In the genomic region with DNA sequence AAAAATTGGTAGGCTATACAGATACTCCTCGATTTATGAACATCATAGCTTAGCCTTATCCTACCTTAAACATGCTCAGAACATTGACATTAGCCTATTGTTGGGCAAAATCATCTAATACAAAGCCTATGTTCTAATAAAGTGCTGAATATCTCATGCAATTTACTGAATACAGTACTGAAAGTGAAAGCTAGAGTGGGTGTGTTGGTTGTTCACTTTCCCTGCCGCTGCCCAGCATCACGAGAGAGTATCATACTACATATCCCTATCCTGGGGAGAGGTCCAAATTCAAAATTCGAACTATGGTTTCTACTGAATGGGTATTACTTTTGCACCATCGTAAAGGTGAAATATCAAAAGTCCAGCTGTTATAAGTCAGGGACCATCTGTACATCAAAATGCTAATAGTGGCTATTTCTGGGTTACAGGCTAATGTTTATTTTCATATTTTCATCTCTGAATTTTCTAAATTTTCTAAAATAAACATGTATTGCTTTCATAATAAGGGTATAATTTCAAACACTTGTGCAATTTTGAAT, we compare ENCODE assay signal across 18 cellular contexts. TPM values are rescaled to one million over a fixed set of nuclear protein-coding genes. Genes with fewer than 3 reads are reported as not detected.
DNase-seq lines count a peak whose midpoint lies in the region; ATAC-seq and TF ChIP-seq lines count a peak whose summit lies in the region.
"Had no signal": no experiment of that assay in that cellular context is flagged by ENCODE, and none has a peak within 500 bp of the region (broad histone marks: within the 10 kb centered on the region; RNA-seq: fewer than 3 reads in every experiment).

No MANE protein-coding gene starts in this region.

- H3K4me1 Mint-ChIP-seq in activated naive CD8-positive, alpha-beta T cell treated with anti-CD3 and anti-CD28 coated beads, Interleukin-2, amount 10 ng/mL, durations not matched to agents 7 days and 5 days: no peaks in the 10 kb centered on the region
- H3K4me1 Mint-ChIP-seq in activated naive CD8-positive, alpha-beta T cell treated with anti-CD3 and anti-CD28 coated beads for 36 hours: no peaks in the 10 kb centered on the region

- H3K9me3 Mint-ChIP-seq in activated naive CD8-positive, alpha-beta T cell treated with anti-CD3 and anti-CD28 coated beads, Interleukin-2, amount 10 ng/mL, durations not matched to agents 7 days and 5 days: no peaks in the 10 kb centered on the region
- peaks cover 3% of the 10 kb centered on the region for H3K9me3 Mint-ChIP-seq in activated naive CD8-positive, alpha-beta T cell treated with anti-CD3 and anti-CD28 coated beads for 36 hours

- H3K4me3 Mint-ChIP-seq in activated naive CD8-positive, alpha-beta T cell treated with anti-CD3 and anti-CD28 coated beads, Interleukin-2, amount 10 ng/mL, durations not matched to agents 7 days and 5 days: peak overlapping the region; percentile 28
- H3K4me3 Mint-ChIP-seq in activated naive CD8-positive, alpha-beta T cell treated with anti-CD3 and anti-CD28 coated beads for 36 hours: no peak overlapping the region

- TF ChIP-seq CTCF in foreskin fibroblast (IDR thresholded peaks at IDR 0.05; ENCODE audit: low read depth, low read length): no peak

- ATAC-seq in activated naive CD8-positive, alpha-beta T cell treated with anti-CD3 and anti-CD28 coated beads, Interleukin-2, amount 10 ng/mL, durations not matched to agents 7 days and 5 days (ENCODE audit: low read depth): no peak

- no peaks in the 10 kb centered on the region for H3K36me3 Mint-ChIP-seq in activated naive CD8-positive, alpha-beta T cell treated with anti-CD3 and anti-CD28 coated beads, Interleukin-2, amount 10 ng/mL, durations not matched to agents 7 days and 5 days
- H3K36me3 Mint-ChIP-seq in activated naive CD8-positive, alpha-beta T cell treated with anti-CD3 and anti-CD28 coated beads for 36 hours: no peaks in the 10 kb centered on the region

- no peak for DNase-seq in activated naive CD8-positive, alpha-beta T cell treated with anti-CD3 and anti-CD28 coated beads, Interleukin-2, amount 10 ng/mL, durations not matched to agents 7 days and 5 days
- DNase-seq in activated naive CD8-positive, alpha-beta T cell treated with anti-CD3 and anti-CD28 coated beads for 36 hours: no peak
- DNase-seq in RPMI7951 (ENCODE audit: low read depth) (peak; percentile 34), foreskin fibroblast (peak in 1 of 2 donors; percentile 64), NCI-H146 (lab: John Stamatoyannopoulos, UW) (no peak), kidney glomerular epithelial cell (lab: John Stamatoyannopoulos, UW) (no peak), NCI-H526 (lab: John Stamatoyannopoulos, UW) (no peak)
- no peak for DNase-seq in activated CD4-positive, alpha-beta T cell treated with anti-CD3 and anti-CD28 coated beads, Interleukin-2, amount 50 U/mL, for 1 hour
- DNase-seq: activated CD4-positive, CD25-positive, alpha-beta regulatory T cell; aorta; effector memory CD4-positive, alpha-beta T cell; glutamatergic neuron; KBM-7; NCI-H82; stimulated activated CD4-positive, alpha-beta T cell treated with anti-CD3 and anti-CD28 coated beads, Interleukin-2, amount 100 ng/mL, for 24 hours; trophoblast cell had no signal

- peak overlapping the region; percentile 39 to 59 for H3K4me3 ChIP-seq in foreskin fibroblast (ENCODE audit: low read depth in 1 of 2, low read length in 2 of 2)
- H3K4me3 ChIP-seq: SK-N-MC had no signal

- peaks cover 12% of the 10 kb centered on the region for H3K27me3 Mint-ChIP-seq in activated naive CD8-positive, alpha-beta T cell treated with anti-CD3 and anti-CD28 coated beads, Interleukin-2, amount 10 ng/mL, durations not matched to agents 7 days and 5 days
- H3K27me3 Mint-ChIP-seq in activated naive CD8-positive, alpha-beta T cell treated with anti-CD3 and anti-CD28 coated beads for 36 hours: peaks cover 5% of the 10 kb centered on the region

- POLR2A ChIA-PET in activated naive CD8-positive, alpha-beta T cell treated with anti-CD3 and anti-CD28 coated beads, Interleukin-2, amount 10 ng/mL, durations not matched to agents 7 days and 5 days (lab: Charles Lee): no interaction called here

- no peak overlapping the region for H3K27ac Mint-ChIP-seq in activated naive CD8-positive, alpha-beta T cell treated with anti-CD3 and anti-CD28 coated beads, Interleukin-2, amount 10 ng/mL, durations not matched to agents 7 days and 5 days
- H3K27ac Mint-ChIP-seq in activated naive CD8-positive, alpha-beta T cell treated with anti-CD3 and anti-CD28 coated beads for 36 hours: no peak overlapping the region

RNA-seq across cellular contexts. Expression of gene NACA2, which starts 54.5 kb away (rescaled TPM):
- total RNA-seq in activated naive CD8-positive, alpha-beta T cell treated with anti-CD3 and anti-CD28 coated beads, Interleukin-2, amount 10 ng/mL, durations not matched to agents 7 days and 5 days: not detected
- not detected for total RNA-seq in activated naive CD8-positive, alpha-beta T cell treated with anti-CD3 and anti-CD28 coated beads for 36 hours
- not detected in 2 replicates for total RNA-seq in RPMI7951 (2014; rRNA removed; shearing (Covaris generic))
- total RNA-seq: aorta, myocyte had no signal
